In genomic region chr22:42856865-42857704, GRCh38 we compare ENCODE assay signal across 8 cellular contexts. TPM values are rescaled to one million over a fixed set of nuclear protein-coding genes. Genes with fewer than 3 reads are reported as not detected.
DNase-seq lines count a peak whose midpoint lies in the region; ATAC-seq and TF ChIP-seq lines count a peak whose summit lies in the region.

TSS of gene ARFGAP3 (minus strand) at chr22:42857273. CDS start at chr22:42857182, 91 bp downstream.

- DNase-seq in BJ (ENCODE audit: low read depth) = peak; percentile 48
- DNase-seq in NCI-H748 (lab: John Stamatoyannopoulos, UW; ENCODE audit: unreplicated experiment) = peak; percentile 93
- DNase-seq in activated CD4-positive, alpha-beta T cell treated with anti-CD3 and anti-CD28 coated beads, Interleukin-2, amount 50 U/mL, for 1 hour = peak; percentile 93
- DNase-seq in cortex of kidney (lab: John Stamatoyannopoulos, UW) = peak; percentile 85
- DNase-seq in left kidney (ENCODE audit: low read depth, low spot score) = peak; percentile 97
- DNase-seq in stimulated activated CD4-positive, alpha-beta T cell treated with anti-CD3 and anti-CD28 coated beads, Interleukin-1b, Interleukin-23, amount 100 ng/mL, for 48 hours = peak; percentile 93

- H3K27me3 ChIP-seq in BJ (ENCODE audit: control insufficient read depth, insufficient read depth, low read length) = no peaks in the 10 kb centered on the region

- H3K36me3 ChIP-seq in BJ (ENCODE audit: control insufficient read depth, insufficient read depth, low read length) = no peaks in the 10 kb centered on the region; the same call in 1 of the 2 replicates

- CTCF ChIA-PET in BJ (lab: Yijun Ruan, JAX) = interaction anchor here (0.6 to 2.1 kb wide), 3 partner anchors 11 to 242 kb away, joined by 3 to 12 read pairs (median 3); partner anchors contain the start of gene POLDIP3

- POLR2A ChIA-PET in BJ (lab: Charles Lee) = interaction anchor here (0.6 to 0.7 kb wide), 3 partner anchors 12 to 208 kb away, joined by 3 read pairs; partner anchors contain the start of gene CYB5R3

- peak; percentile 92 for ATAC-seq in GM19324 (IDR thresholded peaks at IDR 0.05; ENCODE audit: low FRiP score, unreplicated experiment)
- ATAC-seq in HG03469 (IDR thresholded peaks at IDR 0.05; ENCODE audit: unreplicated experiment) = peak; percentile 61

- peak within 1 kb of the TSS; percentile 94 for H3K4me3 ChIP-seq in BJ (ENCODE audit: low read depth, low read length)

- no peak for TF ChIP-seq CTCF in BJ (IDR thresholded peaks at IDR 0.05; ENCODE audit: insufficient read depth, low read depth, low read length)

RNA-seq across cellular contexts. Expression of gene ARFGAP3, which starts in this region (rescaled TPM):
- 73.2 and 79.5 TPM in 2 replicates for polyA plus RNA-seq in BJ (2011; rRNA removed)
- polyA minus RNA-seq in BJ (2011; rRNA and poly(A)+ RNA removed) = 27.9 and 37.3 TPM in 2 replicates

Comparison
In these comparisons a context has a peak if more than half of its experiments do, and no peak if none do; other contexts are left out.
1. Peak in every context shown above with its lines: DNase-seq, ATAC-seq and H3K4me3 ChIP-seq.